2 cellular contexts compared by ENCODE assay signal in genomic region chr3:185788292-185788691, GRCh38.
TF ChIP-seq lines count a peak whose summit lies in the region.

No MANE protein-coding gene starts in this region.

TF ChIP-seq in GM23338, 12 proteins besides CTCF, POLR2A, EP300 and RAD21:
- TF ChIP-seq EZH2 (IDR thresholded peaks at IDR 0.05; ENCODE audit: low read depth, unreplicated experiment) (no peak), REST (IDR thresholded peaks at IDR 0.05; ENCODE audit: unreplicated experiment) (no peak), ZNF114 (CRISPR knock-in tag; IDR thresholded peaks at IDR 0.05) (no peak), NANOG (IDR thresholded peaks at IDR 0.05; ENCODE audit: borderline replicate concordance) (no peak), POLR2AphosphoS5 (IDR thresholded peaks at IDR 0.05; ENCODE audit: low read depth) (no peak), JUNB (IDR thresholded peaks at IDR 0.05; ENCODE audit: unreplicated experiment) (no peak), ZNF331 (CRISPR knock-in tag; IDR thresholded peaks at IDR 0.05; ENCODE audit: low read depth) (no peak), EZH2phosphoT487 (IDR thresholded peaks at IDR 0.05; ENCODE audit: unreplicated experiment) (no peak), CREB1 (CRISPR knock-in tag; IDR thresholded peaks at IDR 0.05; ENCODE audit: low read depth) (no peak), ZNF462 (CRISPR knock-in tag; IDR thresholded peaks at IDR 0.05) (no peak), STAT1 (IDR thresholded peaks at IDR 0.05; ENCODE audit: unreplicated experiment) (no peak), ETS1 (IDR thresholded peaks at IDR 0.05) (no peak)
TF ChIP-seq in GM23338: peak in this region for 0.

TF ChIP-seq in K562, 482 proteins besides CTCF, POLR2A, EP300 and RAD21:
- TF ChIP-seq RBM25 (IDR thresholded peaks at IDR 0.05; ENCODE audit: low read depth, low read length, severe bottlenecking) = peak; percentile 59
- no peak for TF ChIP-seq PCBP2 (IDR thresholded peaks at IDR 0.05; ENCODE audit: low read depth, low read length, poor library complexity, severe bottlenecking)
- TF ChIP-seq HOMEZ (CRISPR knock-in tag; IDR thresholded peaks at IDR 0.05) = no peak
- TF ChIP-seq THAP7 (CRISPR knock-in tag; IDR thresholded peaks at IDR 0.05) = no peak
- 0 out of 2 replicates have a peak, but pooled peaks have one; percentile 11 for TF ChIP-seq CEBPB (tag; IDR thresholded peaks at IDR 0.05)
- TF ChIP-seq PML (IDR thresholded peaks at IDR 0.05; ENCODE audit: low read length) = no peak
- peak; percentile 79 for TF ChIP-seq ZNF121 (CRISPR knock-in tag; conservative IDR thresholded peaks at IDR 0.05)
- TF ChIP-seq ASH1L (IDR thresholded peaks at IDR 0.05; ENCODE audit: borderline replicate concordance, low read depth, partially characterized antibody) = no peak
- TF ChIP-seq ZNF395 (CRISPR knock-in tag; IDR thresholded peaks at IDR 0.05) = no peak
- TF ChIP-seq ZNF592 (IDR thresholded peaks at IDR 0.05) = no peak
TF ChIP-seq in K562: peak in this region for 3.
